32 cellular contexts compared by ENCODE assay signal in the genomic region with DNA sequence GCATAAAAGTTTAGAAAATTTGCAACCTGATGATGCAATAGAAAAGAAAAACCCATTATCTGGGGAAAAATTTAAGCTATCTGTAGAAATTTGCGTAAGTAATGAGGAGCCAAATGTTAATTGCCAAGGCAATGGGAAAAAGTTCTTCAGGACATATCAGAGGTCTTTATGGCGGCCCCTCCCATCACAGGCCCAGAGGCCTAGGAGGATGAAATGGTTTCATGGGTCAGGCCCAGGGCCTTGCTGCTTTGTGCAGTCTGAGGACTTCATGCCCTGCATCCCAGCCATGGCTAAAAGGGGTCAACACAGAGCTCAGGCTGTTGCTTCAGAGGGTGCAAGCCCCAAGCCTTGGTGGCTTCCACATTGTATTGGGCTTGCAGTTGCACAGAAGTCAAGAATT.
"Had no signal": no experiment of that assay in that cellular context is flagged by ENCODE, and none has a peak within 500 bp of the region (broad histone marks: within the 10 kb centered on the region; RNA-seq: fewer than 3 reads in every experiment).

No MANE protein-coding gene starts in this region.

- H3K36me3 ChIP-seq: ascending aorta, cardiac muscle cell had no signal

- H3K27me3 ChIP-seq: ascending aorta, cardiac muscle cell had no signal

- H3K9me3 ChIP-seq: ascending aorta had no signal

- H3K4me3 ChIP-seq: ascending aorta, cardiac muscle cell had no signal

- DNase-seq: activated CD4-positive, alpha-beta memory T cell treated with anti-CD3 and anti-CD28 coated beads, Interleukin-2, amount 10 ng/mL, durations not matched to agents 7 days and 5 days; activated CD4-positive, alpha-beta T cell treated with anti-CD3 and anti-CD28 coated beads for 1 hour; activated CD4-positive, alpha-beta T cell treated with anti-CD3 and anti-CD28 coated beads for 36 hours; activated CD4-positive, alpha-beta T cell treated with anti-CD3 and anti-CD28 coated beads for 48 hours; activated CD4-positive, alpha-beta T cell treated with anti-CD3 and anti-CD28 coated beads, Interleukin-2, amount 10 ng/mL, durations not matched to agents 7 days and 5 days; activated CD4-positive, alpha-beta T cell treated with anti-CD3 and anti-CD28 coated beads, Interleukin-2, amount 50 U/mL, for 48 hours; activated CD4-positive, CD25-positive, alpha-beta regulatory T cell; activated CD8-positive, alpha-beta memory T cell treated with anti-CD3 and anti-CD28 coated beads for 24 hours; activated CD8-positive, alpha-beta memory T cell treated with anti-CD3 and anti-CD28 coated beads, Interleukin-2, amount 10 ng/mL, durations not matched to agents 7 days and 5 days; activated CD8-positive, alpha-beta memory T cell treated with anti-CD3 and anti-CD28 coated beads, Interleukin-2, amount 50 U/mL, for 48 hours; activated CD8-positive, alpha-beta T cell treated with anti-CD3 and anti-CD28 coated beads, Interleukin-2, amount 10 ng/mL, durations not matched to agents 7 days and 5 days; activated effector memory CD4-positive, alpha-beta T cell treated with Interleukin-2 at 50 U/mL for 16 hours; activated gamma-delta T cell; activated naive CD4-positive, alpha-beta T cell treated with anti-CD3 and anti-CD28 coated beads, Interleukin-2, amount 10 ng/mL, durations not matched to agents 7 days and 5 days; activated naive CD4-positive, alpha-beta T cell treated with Interleukin-2 at 50 U/mL for 16 hours; activated naive CD8-positive, alpha-beta T cell treated with anti-CD3 and anti-CD28 coated beads, Interleukin-2, amount 10 ng/mL, durations not matched to agents 7 days and 5 days; activated naive CD8-positive, alpha-beta T cell treated with anti-CD3 and anti-CD28 coated beads, Interleukin-2, amount 50 U/mL, for 24 hours; activated T-cell treated with anti-CD3 and anti-CD28 coated beads, Interleukin-2, amount 50 U/mL, for 24 hours; activated T-cell treated with anti-CD3 and anti-CD28 coated beads, Interleukin-2, amount 50 U/mL, for 48 hours; amygdala; anterior cingulate cortex; caudate nucleus; cerebellar nuclear complex; T-helper 2 cell; T-helper 9 cell had no signal

- H3K4me1 ChIP-seq: ascending aorta had no signal

- H3K27ac ChIP-seq: ascending aorta, cardiac muscle cell, VCaP had no signal

- FAIRE-seq: bronchial epithelial cell, TTC549 had no signal

- ATAC-seq: activated CD4-positive, alpha-beta T cell treated with anti-CD3 and anti-CD28 coated beads for 36 hours; activated CD4-positive, CD25-positive, alpha-beta regulatory T cell treated with anti-CD3 and anti-CD28 coated beads, Interleukin-2, amount 50 U/mL, for 24 hours; activated CD8-positive, alpha-beta memory T cell treated with anti-CD3 and anti-CD28 coated beads, Interleukin-2, amount 10 ng/mL, durations not matched to agents 7 days and 5 days; activated CD8-positive, alpha-beta T cell treated with anti-CD3 and anti-CD28 coated beads, Interleukin-2, amount 10 ng/mL, durations not matched to agents 7 days and 5 days; activated naive CD8-positive, alpha-beta T cell treated with anti-CD3 and anti-CD28 coated beads, Interleukin-2, amount 50 U/mL, for 24 hours; WTC11 had no signal
